ENCODE assay signal across 8 cellular contexts in genomic region chr5:181261320-181262085, GRCh38. TPM values are rescaled to one million over a fixed set of nuclear protein-coding genes. Genes with fewer than 3 reads are reported as not detected.
DNase-seq lines count a peak whose midpoint lies in the region; ATAC-seq and TF ChIP-seq lines count a peak whose summit lies in the region.

No MANE protein-coding gene starts in this region.

- peaks cover 13% of the 10 kb centered on the region for H3F3A ChIP-seq in smooth muscle cell (ENCODE audit: low read depth)

- peak overlapping the region; percentile 95 for H3K9ac ChIP-seq in smooth muscle cell (ENCODE audit: low read depth)

- intact Hi-C loops in ascending aorta (cut with DNase I), result loop anchor here (1.0 to 5.0 kb wide), 4 partner anchors 15 to 454 kb away; partner anchors contain the start of gene TRIM41

- peaks cover 5 to 8% of the 10 kb centered on the region in 2 donors for H3K36me3 ChIP-seq in ascending aorta
- peaks cover 3% of the 10 kb centered on the region; the same call in 1 of the 2 replicates for H3K36me3 ChIP-seq in iPS DF 6.9 (ENCODE audit: control insufficient read depth, insufficient read depth, low read length)
- no peaks in the 10 kb centered on the region for H3K36me3 ChIP-seq in smooth muscle cell (ENCODE audit: low read depth)

- no peaks in the 10 kb centered on the region for H3K27me3 ChIP-seq in ascending aorta
- H3K27me3 ChIP-seq in iPS DF 6.9 (ENCODE audit: control insufficient read depth, insufficient read depth, low read length), result no peaks in the 10 kb centered on the region
- no peaks in the 10 kb centered on the region for H3K27me3 ChIP-seq in smooth muscle cell (ENCODE audit: low read depth)

- H3K4me1 ChIP-seq in ascending aorta (peaks cover 2 to 25% of the 10 kb centered on the region in 2 donors), iPS DF 6.9 (ENCODE audit: control insufficient read depth, insufficient read depth, low read length) (peaks cover 2% of the 10 kb centered on the region; the same call in 1 of the 2 replicates), smooth muscle cell (ENCODE audit: low read depth) (peaks cover 29% of the 10 kb centered on the region)

- DNase-seq in RKO (ENCODE audit: low spot score), result peak; percentile 70
- DNase-seq in ascending aorta (ENCODE audit: low spot score in 2 of 2), result peak in 1 of 2 donors; percentile 83
- DNase-seq in iPS DF 6.9 (ENCODE audit: low read depth, low spot score), result no peak
- no peak for DNase-seq in smooth muscle cell (lab: John Stamatoyannopoulos, UW; ENCODE audit: unreplicated experiment)
- no peak for DNase-seq in NCI-H187 treated with DMSO at 0.1 percent for 48 hours (lab: John Stamatoyannopoulos, UW)
- DNase-seq in NCI-H1417 treated with DMSO at 0.1 percent for 48 hours (lab: John Stamatoyannopoulos, UW), result no peak

- H3K4me2 ChIP-seq in smooth muscle cell, result peak overlapping the region; percentile 97

- TF ChIP-seq CTCF in GM12875 (IDR thresholded peaks at IDR 0.05; ENCODE audit: borderline replicate concordance, insufficient read depth, low read depth, low read length), result no peak
- no peak for TF ChIP-seq CTCF in ascending aorta (IDR thresholded peaks at IDR 0.05)
- TF ChIP-seq CTCF in smooth muscle cell (IDR thresholded peaks at IDR 0.05; ENCODE audit: borderline replicate concordance, insufficient read depth, poor library complexity, severe bottlenecking), result no peak

- H3K9me3 ChIP-seq in ascending aorta (no peaks in the 10 kb centered on the region), iPS DF 6.9 (ENCODE audit: control insufficient read depth, insufficient read depth, low read length) (no peaks in the 10 kb centered on the region), smooth muscle cell (replicated peaks; ENCODE audit: low read depth) (no peaks in the 10 kb centered on the region)

- WGBS in iPS DF 6.9 (ENCODE audit: insufficient coverage, insufficient read length), result no CpG with 5 or more reads among the region's 60 CpGs
- WGBS in smooth muscle cell (ENCODE audit: low lambda C conversion rate), result 2% methylated on average over 59 of the region's 60 CpGs

- peaks cover 55% of the 10 kb centered on the region for H3K79me2 ChIP-seq in smooth muscle cell (ENCODE audit: low read depth)

- ATAC-seq in HG02623 (IDR thresholded peaks at IDR 0.05; ENCODE audit: unreplicated experiment), result peak; percentile 44

- peak overlapping the region; percentile 67 for H2AFZ ChIP-seq in smooth muscle cell (ENCODE audit: low read depth)

- H3K27ac ChIP-seq in ascending aorta, result peak overlapping the region; percentile 97 to 100
- no peak overlapping the region for H3K27ac ChIP-seq in iPS DF 6.9 (ENCODE audit: low read length)
- peak overlapping the region; percentile 91 for H3K27ac ChIP-seq in smooth muscle cell (ENCODE audit: low read depth)

- peak overlapping the region; percentile 88 for H3K4me3 ChIP-seq in GM12875 (ENCODE audit: low read depth, low read length)
- peak overlapping the region; percentile 74 to 99 for H3K4me3 ChIP-seq in ascending aorta
- peak overlapping the region; percentile 83 for H3K4me3 ChIP-seq in iPS DF 6.9 (ENCODE audit: low read length)
- peak overlapping the region; percentile 69 for H3K4me3 ChIP-seq in smooth muscle cell

- peaks cover 38% of the 10 kb centered on the region for H4K20me1 ChIP-seq in smooth muscle cell (ENCODE audit: low read depth)

RNA-seq across cellular contexts. Expression of gene TRIM52, which starts 0.6 kb away (rescaled TPM):
- total RNA-seq in ascending aorta (21.2 TPM), smooth muscle cell (5.0 and 6.9 TPM in 2 replicates)
- 3.2 and 4.8 TPM in 2 replicates for polyA plus RNA-seq in smooth muscle cell

RNA-seq across cellular contexts. Expression of gene RACK1, which starts 17.8 kb away (rescaled TPM):
- 2,870 TPM for total RNA-seq in ascending aorta
- 2,098 and 2,144 TPM in 2 replicates for total RNA-seq in smooth muscle cell
- polyA plus RNA-seq in smooth muscle cell, result 617 and 686 TPM in 2 replicates

RNA-seq across cellular contexts. Expression of gene TRIM41, which starts 38.4 kb away (rescaled TPM):
- 105 TPM for total RNA-seq in ascending aorta
- 6.3 and 7.5 TPM in 2 replicates for total RNA-seq in smooth muscle cell
- 2.4 and 2.6 TPM in 2 replicates for polyA plus RNA-seq in smooth muscle cell

RNA-seq across cellular contexts. Expression of gene TRIM7, which starts 56.5 kb away (rescaled TPM):
- 6.1 TPM for total RNA-seq in ascending aorta
- total RNA-seq in smooth muscle cell, result 3.4 TPM in 1 of 2 replicates, not detected in the other
- polyA plus RNA-seq in smooth muscle cell, result 0.45 TPM in 1 of 2 replicates, not detected in the other

Comparison
In these comparisons a context has a peak if more than half of its experiments do, and no peak if none do; other contexts are left out.
1. RNA of gene TRIM41, which starts 38.4 kb away (total RNA-seq): 105 TPM in ascending aorta (single experiment); 6.3 to 7.5 TPM in smooth muscle cell; every median in the first group is over 10 times any median in the second.
2. Peak in every context shown above with its lines, with median percentiles within 50 percentile points of each other: H3K4me3 ChIP-seq.